Comparison of ENCODE assay signal across 1 cellular context in genomic region chr7:100929811-100930174, GRCh38.
TF ChIP-seq lines count a peak whose summit lies in the region.

No MANE protein-coding gene starts in this region.

TF ChIP-seq in WTC11, 78 proteins besides CTCF, POLR2A, EP300 and RAD21 (continued from another document):
- TF ChIP-seq, protein P1, sequence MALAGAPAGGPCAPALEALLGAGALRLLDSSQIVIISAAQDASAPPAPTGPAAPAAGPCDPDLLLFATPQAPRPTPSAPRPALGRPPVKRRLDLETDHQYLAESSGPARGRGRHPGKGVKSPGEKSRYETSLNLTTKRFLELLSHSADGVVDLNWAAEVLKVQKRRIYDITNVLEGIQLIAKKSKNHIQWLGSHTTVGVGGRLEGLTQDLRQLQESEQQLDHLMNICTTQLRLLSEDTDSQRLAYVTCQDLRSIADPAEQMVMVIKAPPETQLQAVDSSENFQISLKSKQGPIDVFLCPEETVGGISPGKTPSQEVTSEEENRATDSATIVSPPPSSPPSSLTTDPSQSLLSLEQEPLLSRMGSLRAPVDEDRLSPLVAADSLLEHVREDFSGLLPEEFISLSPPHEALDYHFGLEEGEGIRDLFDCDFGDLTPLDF (CRISPR knock-in tag; IDR thresholded peaks at IDR 0.05) = no peak
- TF ChIP-seq RELA (CRISPR knock-in tag; IDR thresholded peaks at IDR 0.05; ENCODE audit: borderline replicate concordance) = no peak
